ENCODE assay signal across 30 cellular contexts in genomic region chr17:60767744-60768308, GRCh38.
"Had no signal": no experiment of that assay in that cellular context is flagged by ENCODE, and none has a peak within 500 bp of the region (broad histone marks: within the 10 kb centered on the region; RNA-seq: fewer than 3 reads in every experiment).

No MANE protein-coding gene starts in this region.

- H3K9me3 ChIP-seq: ascending aorta, breast epithelium had no signal

- H3K27ac Mint-ChIP-seq: activated CD4-positive, alpha-beta memory T cell treated with anti-CD3 and anti-CD28 coated beads for 36 hours; activated CD4-positive, alpha-beta T cell treated with anti-CD3 and anti-CD28 coated beads for 36 hours; activated CD4-positive, alpha-beta T cell treated with anti-CD3 and anti-CD28 coated beads, Interleukin-2, amount 10 ng/mL, durations not matched to agents 24 days and 14 days; activated CD8-positive, alpha-beta memory T cell treated with anti-CD3 and anti-CD28 coated beads, Interleukin-2, amount 10 ng/mL, durations not matched to agents 7 days and 5 days; activated CD8-positive, alpha-beta T cell treated with anti-CD3 and anti-CD28 coated beads, Interleukin-2, amount 10 ng/mL, durations not matched to agents 7 days and 5 days; activated naive CD4-positive, alpha-beta T cell treated with anti-CD3 and anti-CD28 coated beads, Interleukin-2, amount 10 ng/mL, durations not matched to agents 7 days and 5 days; activated naive CD4-positive, alpha-beta T cell treated with anti-CD3 and anti-CD28 coated beads, Interleukin-2, amount 50 U/mL, for 72 hours; activated naive CD8-positive, alpha-beta T cell treated with anti-CD3 and anti-CD28 coated beads, Interleukin-2, amount 10 ng/mL, durations not matched to agents 7 days and 5 days; brain; dendritic cell treated with granulocyte-macrophage colony-stimulating factor and Interleukin-4, amounts not matched to agents 40 ng/mL and 50 ng/mL, for 4 days; endodermal cell had no signal

- H3K4me1 ChIP-seq: ascending aorta, breast epithelium had no signal

- H3K27ac ChIP-seq: ascending aorta, breast epithelium, cardiac muscle cell, coronary artery, dorsolateral prefrontal cortex had no signal

- H3K4me3 Mint-ChIP-seq: activated CD4-positive, alpha-beta memory T cell treated with anti-CD3 and anti-CD28 coated beads for 36 hours; activated CD4-positive, alpha-beta T cell treated with anti-CD3 and anti-CD28 coated beads for 36 hours; activated CD4-positive, alpha-beta T cell treated with anti-CD3 and anti-CD28 coated beads, Interleukin-2, amount 10 ng/mL, durations not matched to agents 24 days and 14 days; activated CD8-positive, alpha-beta memory T cell treated with anti-CD3 and anti-CD28 coated beads, Interleukin-2, amount 10 ng/mL, durations not matched to agents 7 days and 5 days; activated CD8-positive, alpha-beta T cell treated with anti-CD3 and anti-CD28 coated beads, Interleukin-2, amount 10 ng/mL, durations not matched to agents 7 days and 5 days; activated naive CD4-positive, alpha-beta T cell treated with anti-CD3 and anti-CD28 coated beads, Interleukin-2, amount 10 ng/mL, durations not matched to agents 7 days and 5 days; activated naive CD8-positive, alpha-beta T cell treated with anti-CD3 and anti-CD28 coated beads, Interleukin-2, amount 10 ng/mL, durations not matched to agents 7 days and 5 days; brain; dendritic cell treated with granulocyte-macrophage colony-stimulating factor and Interleukin-4, amounts not matched to agents 40 ng/mL and 50 ng/mL, for 4 days; endodermal cell had no signal

- H3K4me1 Mint-ChIP-seq: activated CD4-positive, alpha-beta T cell treated with anti-CD3 and anti-CD28 coated beads, Interleukin-2, amount 10 ng/mL, durations not matched to agents 24 days and 14 days; brain; endodermal cell had no signal

- FAIRE-seq: frontal cortex had no signal

- H3K36me3 Mint-ChIP-seq: activated CD8-positive, alpha-beta memory T cell treated with anti-CD3 and anti-CD28 coated beads, Interleukin-2, amount 10 ng/mL, durations not matched to agents 7 days and 5 days; activated naive CD4-positive, alpha-beta T cell treated with anti-CD3 and anti-CD28 coated beads, Interleukin-2, amount 10 ng/mL, durations not matched to agents 7 days and 5 days; activated naive CD4-positive, alpha-beta T cell treated with anti-CD3 and anti-CD28 coated beads, Interleukin-2, amount 50 U/mL, for 72 hours had no signal

- DNase-seq: activated CD4-positive, alpha-beta memory T cell treated with anti-CD3 and anti-CD28 coated beads for 36 hours; activated CD4-positive, alpha-beta T cell treated with anti-CD3 and anti-CD28 coated beads for 36 hours; activated CD4-positive, alpha-beta T cell treated with anti-CD3 and anti-CD28 coated beads, Interleukin-2, amount 10 ng/mL, durations not matched to agents 24 days and 14 days; activated CD4-positive, CD25-positive, alpha-beta regulatory T cell; activated CD4-positive, CD25-positive, alpha-beta regulatory T cell treated with anti-CD3 and anti-CD28 coated beads, Interleukin-2, amount 50 U/mL, for 72 hours; activated CD8-positive, alpha-beta memory T cell treated with anti-CD3 and anti-CD28 coated beads, Interleukin-2, amount 10 ng/mL, durations not matched to agents 7 days and 5 days; activated CD8-positive, alpha-beta memory T cell treated with anti-CD3 and anti-CD28 coated beads, Interleukin-2, amount 50 U/mL, for 4 hours; activated CD8-positive, alpha-beta T cell treated with anti-CD3 and anti-CD28 coated beads, Interleukin-2, amount 10 ng/mL, durations not matched to agents 7 days and 5 days; activated gamma-delta T cell; activated naive CD4-positive, alpha-beta T cell; activated naive CD4-positive, alpha-beta T cell treated with anti-CD3 and anti-CD28 coated beads, Interleukin-2, amount 10 ng/mL, durations not matched to agents 7 days and 5 days; activated naive CD8-positive, alpha-beta T cell treated with anti-CD3 and anti-CD28 coated beads, Interleukin-2, amount 10 ng/mL, durations not matched to agents 7 days and 5 days; activated T-cell treated with anti-CD3 and anti-CD28 coated beads, Interleukin-2, amount 50 U/mL, for 1 hour; activated T-cell treated with anti-CD3 and anti-CD28 coated beads, Interleukin-2, amount 50 U/mL, for 48 hours; central memory CD4-positive, alpha-beta T cell; dorsolateral prefrontal cortex; effector memory CD4-positive, alpha-beta T cell; endodermal cell; foreskin fibroblast; head of caudate nucleus; T-helper 2 cell had no signal

- ATAC-seq: activated CD4-positive, alpha-beta T cell treated with anti-CD3 and anti-CD28 coated beads for 36 hours; activated CD8-positive, alpha-beta memory T cell treated with anti-CD3 and anti-CD28 coated beads, Interleukin-2, amount 10 ng/mL, durations not matched to agents 7 days and 5 days; activated CD8-positive, alpha-beta T cell treated with anti-CD3 and anti-CD28 coated beads, Interleukin-2, amount 10 ng/mL, durations not matched to agents 7 days and 5 days; activated naive CD4-positive, alpha-beta T cell treated with anti-CD3 and anti-CD28 coated beads, Interleukin-2, amount 50 U/mL, for 72 hours; esophagus mucosa had no signal

- H3K4me3 ChIP-seq: ascending aorta, breast epithelium, cardiac muscle cell, coronary artery, dorsolateral prefrontal cortex had no signal

- H3K27me3 Mint-ChIP-seq: activated CD4-positive, alpha-beta memory T cell treated with anti-CD3 and anti-CD28 coated beads for 36 hours; activated CD4-positive, alpha-beta T cell treated with anti-CD3 and anti-CD28 coated beads for 36 hours; activated CD8-positive, alpha-beta memory T cell treated with anti-CD3 and anti-CD28 coated beads, Interleukin-2, amount 10 ng/mL, durations not matched to agents 7 days and 5 days; activated naive CD4-positive, alpha-beta T cell treated with anti-CD3 and anti-CD28 coated beads, Interleukin-2, amount 10 ng/mL, durations not matched to agents 7 days and 5 days; activated naive CD8-positive, alpha-beta T cell treated with anti-CD3 and anti-CD28 coated beads, Interleukin-2, amount 10 ng/mL, durations not matched to agents 7 days and 5 days; dendritic cell treated with granulocyte-macrophage colony-stimulating factor and Interleukin-4, amounts not matched to agents 40 ng/mL and 50 ng/mL, for 4 days had no signal

- H3K36me3 ChIP-seq: ascending aorta, breast epithelium, cardiac muscle cell had no signal
